Comparison of ENCODE assay signal across 9 cellular contexts in the genomic region with DNA sequence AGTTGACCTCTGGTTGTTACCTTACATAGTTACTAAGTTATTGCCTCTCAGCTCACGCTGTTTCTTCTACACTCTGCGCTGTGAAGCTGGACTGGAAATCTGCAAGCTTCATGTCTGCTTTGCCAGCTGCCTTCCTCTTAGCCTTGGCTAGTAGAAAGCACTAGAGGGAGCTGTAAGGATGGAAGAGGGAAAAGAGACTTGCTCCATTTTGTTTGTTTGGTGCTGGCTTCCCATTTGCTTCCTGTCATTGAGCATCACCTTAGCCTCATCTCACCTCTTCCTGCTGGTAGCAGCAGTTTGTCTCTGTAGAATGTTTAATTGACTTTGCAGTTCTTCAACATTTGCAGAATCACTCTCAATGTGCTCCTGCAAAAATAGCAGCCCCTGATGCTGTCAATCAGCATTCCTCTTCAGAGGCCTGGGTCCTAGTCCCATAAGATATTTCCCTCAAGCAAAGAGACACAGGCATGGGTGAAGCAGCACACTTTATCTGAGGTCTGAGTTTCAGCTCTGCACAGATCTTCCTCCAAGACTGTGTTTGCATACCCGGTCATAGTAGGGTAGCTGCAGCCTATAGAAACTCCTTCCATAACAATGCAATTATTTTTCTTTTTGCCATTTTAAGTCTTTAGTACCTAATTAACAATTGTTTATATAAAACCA.
DNase-seq lines count a peak whose midpoint lies in the region; ATAC-seq and TF ChIP-seq lines count a peak whose summit lies in the region.
"Had no signal": no experiment of that assay in that cellular context is flagged by ENCODE, and none has a peak within 500 bp of the region (broad histone marks: within the 10 kb centered on the region; RNA-seq: fewer than 3 reads in every experiment).

No MANE protein-coding gene starts in this region.

- H3K4me1 Mint-ChIP-seq in activated naive CD8-positive, alpha-beta T cell treated with anti-CD3 and anti-CD28 coated beads for 36 hours: no peaks in the 10 kb centered on the region

- DNase-seq in COLO829 (ENCODE audit: low spot score) (peak; percentile 14), LNCaP clone FGC (ENCODE audit: low read depth) (peak; percentile 31), islet precursor cell (peak; percentile 63), activated T-cell treated with anti-CD3 and anti-CD28 coated beads for 4 hours (no peak)
- no peak for DNase-seq in activated naive CD8-positive, alpha-beta T cell treated with anti-CD3 and anti-CD28 coated beads for 36 hours
- DNase-seq: dermis blood vessel endothelial cell had no signal

- H3K4me3 ChIP-seq in LNCaP clone FGC (ENCODE audit: low read depth, low read length): no peak overlapping the region

- H3K36me3 Mint-ChIP-seq in activated naive CD8-positive, alpha-beta T cell treated with anti-CD3 and anti-CD28 coated beads for 36 hours: no peaks in the 10 kb centered on the region

- H3K4me3 Mint-ChIP-seq in activated naive CD8-positive, alpha-beta T cell treated with anti-CD3 and anti-CD28 coated beads for 36 hours: no peak overlapping the region

- peak; percentile 75 for TF ChIP-seq CTCF in LNCaP clone FGC (IDR thresholded peaks at IDR 0.05; ENCODE audit: control insufficient read depth, extremely low read depth, insufficient read depth)

- peaks cover 4% of the 10 kb centered on the region for H3K9me3 Mint-ChIP-seq in activated naive CD8-positive, alpha-beta T cell treated with anti-CD3 and anti-CD28 coated beads for 36 hours

- H3K27me3 Mint-ChIP-seq in activated naive CD8-positive, alpha-beta T cell treated with anti-CD3 and anti-CD28 coated beads for 36 hours: no peaks in the 10 kb centered on the region

- ATAC-seq in SK-N-SH treated with all-trans-retinoic acid at 6 μM for 48 hours: peak; percentile 77
- no peak for ATAC-seq in GM18511 (IDR thresholded peaks at IDR 0.05; ENCODE audit: unreplicated experiment)
- no peak for ATAC-seq in HG03095 (IDR thresholded peaks at IDR 0.05; ENCODE audit: unreplicated experiment)

- no peak overlapping the region for H3K27ac Mint-ChIP-seq in activated naive CD8-positive, alpha-beta T cell treated with anti-CD3 and anti-CD28 coated beads for 36 hours

TF ChIP-seq in SK-N-SH treated with all-trans-retinoic acid at 6 μM for 48 hours, 23 proteins besides CTCF, POLR2A, EP300 and RAD21:
- no peak for TF ChIP-seq ZFP3 (CRISPR knock-in tag; IDR thresholded peaks at IDR 0.05)
- TF ChIP-seq, protein P1, sequence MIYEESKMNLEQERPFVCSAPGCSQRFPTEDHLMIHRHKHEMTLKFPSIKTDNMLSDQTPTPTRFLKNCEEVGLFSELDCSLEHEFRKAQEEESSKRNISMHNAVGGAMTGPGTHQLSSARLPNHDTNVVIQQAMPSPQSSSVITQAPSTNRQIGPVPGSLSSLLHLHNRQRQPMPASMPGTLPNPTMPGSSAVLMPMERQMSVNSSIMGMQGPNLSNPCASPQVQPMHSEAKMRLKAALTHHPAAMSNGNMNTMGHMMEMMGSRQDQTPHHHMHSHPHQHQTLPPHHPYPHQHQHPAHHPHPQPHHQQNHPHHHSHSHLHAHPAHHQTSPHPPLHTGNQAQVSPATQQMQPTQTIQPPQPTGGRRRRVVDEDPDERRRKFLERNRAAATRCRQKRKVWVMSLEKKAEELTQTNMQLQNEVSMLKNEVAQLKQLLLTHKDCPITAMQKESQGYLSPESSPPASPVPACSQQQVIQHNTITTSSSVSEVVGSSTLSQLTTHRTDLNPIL (CRISPR knock-in tag; IDR thresholded peaks at IDR 0.05; ENCODE audit: low read depth): no peak
- TF ChIP-seq ZNF70 (CRISPR knock-in tag; IDR thresholded peaks at IDR 0.05): no peak
- TF ChIP-seq, protein P2, sequence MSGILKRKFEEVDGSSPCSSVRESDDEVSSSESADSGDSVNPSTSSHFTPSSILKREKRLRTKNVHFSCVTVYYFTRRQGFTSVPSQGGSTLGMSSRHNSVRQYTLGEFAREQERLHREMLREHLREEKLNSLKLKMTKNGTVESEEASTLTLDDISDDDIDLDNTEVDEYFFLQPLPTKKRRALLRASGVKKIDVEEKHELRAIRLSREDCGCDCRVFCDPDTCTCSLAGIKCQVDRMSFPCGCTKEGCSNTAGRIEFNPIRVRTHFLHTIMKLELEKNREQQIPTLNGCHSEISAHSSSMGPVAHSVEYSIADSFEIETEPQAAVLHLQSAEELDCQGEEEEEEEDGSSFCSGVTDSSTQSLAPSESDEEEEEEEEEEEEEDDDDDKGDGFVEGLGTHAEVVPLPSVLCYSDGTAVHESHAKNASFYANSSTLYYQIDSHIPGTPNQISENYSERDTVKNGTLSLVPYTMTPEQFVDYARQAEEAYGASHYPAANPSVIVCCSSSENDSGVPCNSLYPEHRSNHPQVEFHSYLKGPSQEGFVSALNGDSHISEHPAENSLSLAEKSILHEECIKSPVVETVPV (CRISPR knock-in tag; IDR thresholded peaks at IDR 0.05): no peak
- TF ChIP-seq, protein P3, sequence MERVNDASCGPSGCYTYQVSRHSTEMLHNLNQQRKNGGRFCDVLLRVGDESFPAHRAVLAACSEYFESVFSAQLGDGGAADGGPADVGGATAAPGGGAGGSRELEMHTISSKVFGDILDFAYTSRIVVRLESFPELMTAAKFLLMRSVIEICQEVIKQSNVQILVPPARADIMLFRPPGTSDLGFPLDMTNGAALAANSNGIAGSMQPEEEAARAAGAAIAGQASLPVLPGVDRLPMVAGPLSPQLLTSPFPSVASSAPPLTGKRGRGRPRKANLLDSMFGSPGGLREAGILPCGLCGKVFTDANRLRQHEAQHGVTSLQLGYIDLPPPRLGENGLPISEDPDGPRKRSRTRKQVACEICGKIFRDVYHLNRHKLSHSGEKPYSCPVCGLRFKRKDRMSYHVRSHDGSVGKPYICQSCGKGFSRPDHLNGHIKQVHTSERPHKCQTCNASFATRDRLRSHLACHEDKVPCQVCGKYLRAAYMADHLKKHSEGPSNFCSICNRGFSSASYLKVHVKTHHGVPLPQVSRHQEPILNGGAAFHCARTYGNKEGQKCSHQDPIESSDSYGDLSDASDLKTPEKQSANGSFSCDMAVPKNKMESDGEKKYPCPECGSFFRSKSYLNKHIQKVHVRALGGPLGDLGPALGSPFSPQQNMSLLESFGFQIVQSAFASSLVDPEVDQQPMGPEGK (CRISPR knock-in tag; IDR thresholded peaks at IDR 0.05; ENCODE audit: borderline replicate concordance): no peak
- no peak for TF ChIP-seq ARNTL (CRISPR knock-in tag; IDR thresholded peaks at IDR 0.05; ENCODE audit: borderline replicate concordance, low read depth)
- TF ChIP-seq ZC3H10 (CRISPR knock-in tag; IDR thresholded peaks at IDR 0.05): no peak
- no peak for TF ChIP-seq TOX (CRISPR knock-in tag; IDR thresholded peaks at IDR 0.05; ENCODE audit: borderline replicate concordance)
- TF ChIP-seq OSR1 (CRISPR knock-in tag; IDR thresholded peaks at IDR 0.05): no peak
- TF ChIP-seq PPARA (CRISPR knock-in tag; IDR thresholded peaks at IDR 0.05; ENCODE audit: borderline replicate concordance): no peak
- TF ChIP-seq TCF4 (CRISPR knock-in tag; IDR thresholded peaks at IDR 0.05; ENCODE audit: borderline replicate concordance): no peak
- no peak for TF ChIP-seq ZNF565 (CRISPR knock-in tag; conservative IDR thresholded peaks at IDR 0.05; ENCODE audit: low read depth)
- TF ChIP-seq, protein P4, sequence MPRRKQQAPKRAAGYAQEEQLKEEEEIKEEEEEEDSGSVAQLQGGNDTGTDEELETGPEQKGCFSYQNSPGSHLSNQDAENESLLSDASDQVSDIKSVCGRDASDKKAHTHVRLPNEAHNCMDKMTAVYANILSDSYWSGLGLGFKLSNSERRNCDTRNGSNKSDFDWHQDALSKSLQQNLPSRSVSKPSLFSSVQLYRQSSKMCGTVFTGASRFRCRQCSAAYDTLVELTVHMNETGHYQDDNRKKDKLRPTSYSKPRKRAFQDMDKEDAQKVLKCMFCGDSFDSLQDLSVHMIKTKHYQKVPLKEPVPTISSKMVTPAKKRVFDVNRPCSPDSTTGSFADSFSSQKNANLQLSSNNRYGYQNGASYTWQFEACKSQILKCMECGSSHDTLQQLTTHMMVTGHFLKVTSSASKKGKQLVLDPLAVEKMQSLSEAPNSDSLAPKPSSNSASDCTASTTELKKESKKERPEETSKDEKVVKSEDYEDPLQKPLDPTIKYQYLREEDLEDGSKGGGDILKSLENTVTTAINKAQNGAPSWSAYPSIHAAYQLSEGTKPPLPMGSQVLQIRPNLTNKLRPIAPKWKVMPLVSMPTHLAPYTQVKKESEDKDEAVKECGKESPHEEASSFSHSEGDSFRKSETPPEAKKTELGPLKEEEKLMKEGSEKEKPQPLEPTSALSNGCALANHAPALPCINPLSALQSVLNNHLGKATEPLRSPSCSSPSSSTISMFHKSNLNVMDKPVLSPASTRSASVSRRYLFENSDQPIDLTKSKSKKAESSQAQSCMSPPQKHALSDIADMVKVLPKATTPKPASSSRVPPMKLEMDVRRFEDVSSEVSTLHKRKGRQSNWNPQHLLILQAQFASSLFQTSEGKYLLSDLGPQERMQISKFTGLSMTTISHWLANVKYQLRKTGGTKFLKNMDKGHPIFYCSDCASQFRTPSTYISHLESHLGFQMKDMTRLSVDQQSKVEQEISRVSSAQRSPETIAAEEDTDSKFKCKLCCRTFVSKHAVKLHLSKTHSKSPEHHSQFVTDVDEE (CRISPR knock-in tag; IDR thresholded peaks at IDR 0.05): no peak
- TF ChIP-seq ZFP30 (CRISPR knock-in tag; IDR thresholded peaks at IDR 0.05): no peak
- TF ChIP-seq ESRRG (CRISPR knock-in tag; IDR thresholded peaks at IDR 0.05): no peak
- no peak for TF ChIP-seq BACH2 (CRISPR knock-in tag; IDR thresholded peaks at IDR 0.05; ENCODE audit: borderline replicate concordance)
- no peak for TF ChIP-seq ZNF8 (CRISPR knock-in tag; IDR thresholded peaks at IDR 0.05)
- TF ChIP-seq SNAI2 (CRISPR knock-in tag; IDR thresholded peaks at IDR 0.05): no peak
- TF ChIP-seq RARB (CRISPR knock-in tag; IDR thresholded peaks at IDR 0.05): no peak
- no peak for TF ChIP-seq CSDC2 (CRISPR knock-in tag; IDR thresholded peaks at IDR 0.05)

Comparison
In these comparisons a context has a peak if more than half of its experiments do, and no peak if none do; other contexts are left out.
1. DNase-seq: peak in COLO829 (single experiment), LNCaP clone FGC (single experiment) and islet precursor cell (single experiment); none in activated naive CD8-positive, alpha-beta T cell treated with anti-CD3 and anti-CD28 coated beads for 36 hours (single experiment) and activated T-cell treated with anti-CD3 and anti-CD28 coated beads for 4 hours (single experiment).